In genomic region chr11:10454902-10455631, GRCh38 we compare ENCODE assay signal across 8 cellular contexts. TPM values are rescaled to one million over a fixed set of nuclear protein-coding genes. Genes with fewer than 3 reads are reported as not detected.
DNase-seq lines count a peak whose midpoint lies in the region; ATAC-seq and TF ChIP-seq lines count a peak whose summit lies in the region.

AMPD3 (plus strand) TSS chr11:10455264; CDS start chr11:10461520, 6,256 bp downstream.

- H3K4me1 ChIP-seq in BLaER1 treated with 17β-estradiol and CSF1 and Interleukin-3, amounts not matched to agents 10 nM and 100 nM = peaks cover 82 to 95% (median 88%) of the 10 kb centered on the region in 10 experiments
- H3K4me1 ChIP-seq in psoas muscle = peaks cover 31% of the 10 kb centered on the region

- H3K9me3 ChIP-seq in BLaER1 treated with 17β-estradiol and CSF1 and Interleukin-3, amounts not matched to agents 10 nM and 100 nM (replicated peaks in 1 of 11) = no peaks in the 10 kb centered on the region
- no peaks in the 10 kb centered on the region for H3K9me3 ChIP-seq in psoas muscle

- DNase-seq in NCI-H146 treated with DMSO at 0.1 percent for 48 hours (lab: John Stamatoyannopoulos, UW; ENCODE audit: unreplicated experiment) (peak; percentile 95), fibroblast of pulmonary artery (ENCODE audit: low read depth) (peak; percentile 86), psoas muscle (peak; percentile 75 to 88), SKM-1 (lab: John Stamatoyannopoulos, UW; ENCODE audit: unreplicated experiment) (no peak), HuH-7 (ENCODE audit: low spot score) (no peak)
- peak; percentile 49 to 63 for DNase-seq in activated CD4-positive, alpha-beta T cell treated with anti-CD3 and anti-CD28 coated beads, Interleukin-2, amount 50 U/mL, for 48 hours

- TF ChIP-seq POLR2A in GM19193 (IDR thresholded peaks at IDR 0.05; ENCODE audit: extremely low read depth, insufficient read depth, insufficient read length) = peak; percentile 34

- intact Hi-C loops in psoas muscle (cut with DNase I) = loop anchor here (2.0 to 10.0 kb wide), 3 partner anchors 36 to 60 kb away; no protein-coding TSS in a partner anchor

- no peak for TF ChIP-seq CTCF in fibroblast of pulmonary artery (IDR thresholded peaks at IDR 0.05; ENCODE audit: low read length, missing control alignments)
- TF ChIP-seq CTCF in psoas muscle (IDR thresholded peaks at IDR 0.05) = no peak

- H3K36me3 ChIP-seq in BLaER1 treated with 17β-estradiol and CSF1 and Interleukin-3, amounts not matched to agents 10 nM and 100 nM = peaks cover 0 to 19% (median 0%) of the 10 kb centered on the region in 11 experiments; a peak in 3 of 22 replicates
- H3K36me3 ChIP-seq in psoas muscle (ENCODE audit: insufficient read depth in 1 of 2, low read depth in 1 of 2) = peaks cover 0 to 25% of the 10 kb centered on the region in 2 donors

- peak within 1 kb of the TSS; percentile 84 to 97 (median 93) for H3K4me2 ChIP-seq in BLaER1 treated with 17β-estradiol and CSF1 and Interleukin-3, amounts not matched to agents 10 nM and 100 nM

- peaks cover 0 to 7% (median 0%) of the 10 kb centered on the region in 11 experiments; a peak in 1 of 22 replicates for H3K27me3 ChIP-seq in BLaER1 treated with 17β-estradiol and CSF1 and Interleukin-3, amounts not matched to agents 10 nM and 100 nM
- peaks cover 0 to 7% (median 0%) of the 10 kb centered on the region in 3 donors for H3K27me3 ChIP-seq in psoas muscle (ENCODE audit: insufficient read depth in 3 of 3, low read length in 2 of 3)

- peak; percentile 87 to 95 (median 94) for ATAC-seq in psoas muscle

- peak within 1 kb of the TSS; percentile 64 to 96 (median 80) for H3K9ac ChIP-seq in BLaER1 treated with 17β-estradiol and CSF1 and Interleukin-3, amounts not matched to agents 10 nM and 100 nM

- H4K20me1 ChIP-seq in BLaER1 treated with 17β-estradiol and CSF1 and Interleukin-3, amounts not matched to agents 10 nM and 100 nM = peaks cover 0 to 38% (median 0%) of the 10 kb centered on the region in 11 experiments; a peak in 6 of 22 replicates

- WGBS in psoas muscle, 3 donors = 29 to 42% (median 31%) methylated on average over 10 to 11 of the region's 11 CpGs

- H3K27ac ChIP-seq in BLaER1 treated with 17β-estradiol and CSF1 and Interleukin-3, amounts not matched to agents 10 nM and 100 nM = peak within 1 kb of the TSS; percentile 77 to 98 (median 87)
- peak within 1 kb of the TSS; percentile 96 for H3K27ac ChIP-seq in psoas muscle

- H3K4me3 ChIP-seq in BLaER1 treated with 17β-estradiol and CSF1 and Interleukin-3, amounts not matched to agents 10 nM and 100 nM = peak within 1 kb of the TSS; percentile 46 to 76 (median 63)
- H3K4me3 ChIP-seq in fibroblast of pulmonary artery (replicated peaks; ENCODE audit: low read depth, low read length) = peak within 1 kb of the TSS; percentile 38
- H3K4me3 ChIP-seq in psoas muscle = peak within 1 kb of the TSS; percentile 75

RNA-seq across cellular contexts. Expression of gene AMPD3, which starts in this region (rescaled TPM):
- 100 to 1,000 TPM in 3 of 4 donors, 10 to 100 TPM in 1; 45.4 to 120 (median 110) TPM for total RNA-seq in psoas muscle
- 10 to 100 TPM; 23.5 to 67.7 (median 57.9) TPM for polyA plus RNA-seq in psoas muscle

Comparison
In these comparisons a context has a peak if more than half of its experiments do, and no peak if none do; other contexts are left out.
1. DNase-seq: peak in NCI-H146 treated with DMSO at 0.1 percent for 48 hours (single experiment), activated CD4-positive, alpha-beta T cell treated with anti-CD3 and anti-CD28 coated beads, Interleukin-2, amount 50 U/mL, for 48 hours (2 of 2), fibroblast of pulmonary artery (single experiment) and psoas muscle (2 of 2); none in SKM-1 (single experiment) and HuH-7 (single experiment).
2. Peak in every context shown above with its lines, with median percentiles within 50 percentile points of each other: H3K4me3 ChIP-seq.